ENCODE assay signal across 22 cellular contexts in the genomic region with DNA sequence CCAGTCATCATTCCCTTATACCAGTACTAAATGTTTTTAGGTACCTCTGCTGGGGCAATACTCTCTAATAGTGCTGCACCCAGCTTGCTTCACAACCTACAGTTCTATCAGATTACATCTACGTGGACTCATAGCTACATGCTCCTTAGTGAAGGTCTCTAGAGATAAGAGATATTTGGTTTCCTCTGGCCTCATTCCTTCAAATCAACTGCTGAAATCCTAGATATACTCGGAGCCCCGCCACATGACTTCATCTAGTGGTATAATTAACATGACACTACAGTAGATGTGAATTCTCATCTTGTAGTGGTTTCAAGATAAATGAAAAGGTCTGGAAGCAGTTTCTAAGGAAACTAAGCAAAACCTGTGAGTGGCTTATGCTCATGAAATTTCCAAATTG.
DNase-seq lines count a peak whose midpoint lies in the region; ATAC-seq, FAIRE-seq and TF ChIP-seq lines count a peak whose summit lies in the region.
"Had no signal": no experiment of that assay in that cellular context is flagged by ENCODE, and none has a peak within 500 bp of the region (broad histone marks: within the 10 kb centered on the region; RNA-seq: fewer than 3 reads in every experiment).

No MANE protein-coding gene starts in this region.

- H3K9me3 ChIP-seq in Caco-2 (no peaks in the 10 kb centered on the region), upper lobe of left lung (no peaks in the 10 kb centered on the region)
- H3K9me3 ChIP-seq: MG63 had no signal

- H3K27ac Mint-ChIP-seq in Caco-2 (ENCODE audit: unreplicated experiment): peak overlapping the region; percentile 34
- 0 out of 2 replicates have a peak overlapping the region, but pooled peaks have one; percentile 1 for H3K27ac Mint-ChIP-seq in WTC11

- DNase-seq in Caco-2 (no peak), WTC11 (ENCODE audit: low spot score) (no peak), iris pigment epithelial cell (ENCODE audit: low read depth) (peak; percentile 74), HTR-8/SVneo (ENCODE audit: insufficient read length, low spot score) (no peak), upper lobe of left lung (no peak)
- DNase-seq: DMS79, GM23248, KG1, MG63, NCI-H1105, NCI-H1930, NCI-H2171 treated with DMSO at 0.1 percent for 48 hours, NCI-H510A, NCI-H82 had no signal

- H3K9me3 Mint-ChIP-seq in Caco-2 (ENCODE audit: unreplicated experiment) (no peaks in the 10 kb centered on the region), WTC11 (no peaks in the 10 kb centered on the region)

- WGBS in upper lobe of left lung, 2 donors: 83 to 89% methylated on average over 3 of the region's 3 CpGs

- POLR2A ChIA-PET in Caco-2 (lab: Charles Lee): interaction anchor here (0.6 kb wide), 1 partner anchor 18 kb away, joined by 3 read pairs; no protein-coding TSS in a partner anchor
- POLR2A ChIA-PET in WTC11 (lab: Charles Lee): no interaction called here

- no peak for TF ChIP-seq POLR2A in upper lobe of left lung (IDR thresholded peaks at IDR 0.05)

- H3K36me3 ChIP-seq in ACC112 (ENCODE audit: insufficient read depth, low read length) (peaks cover 71% of the 10 kb centered on the region), Caco-2 (ENCODE audit: control insufficient read depth, insufficient read depth, low read length) (no peaks in the 10 kb centered on the region; the same call in 1 of the 2 replicates), upper lobe of left lung (peaks cover 0 to 39% (median 0%) of the 10 kb centered on the region in 4 donors)

- H2AFZ ChIP-seq in ACC112 (ENCODE audit: low read length, unreplicated experiment): no peak overlapping the region
- H2AFZ ChIP-seq: GM23248 had no signal

- intact Hi-C loops in Caco-2 (cut with micrococcal nuclease; ENCODE audit: unreplicated experiment): no loop called here

- no peak overlapping the region for H3K4me3 Mint-ChIP-seq in Caco-2 (ENCODE audit: unreplicated experiment)
- no peak overlapping the region for H3K4me3 Mint-ChIP-seq in WTC11

- FAIRE-seq in HTR-8/SVneo (lab: Jason Lieb, UNC): no peak
- FAIRE-seq: G401.6, GM12891, GM19239 had no signal

- H3K4me1 ChIP-seq in ACC112 (ENCODE audit: control insufficient read depth, insufficient read depth, low read length, unreplicated experiment) (peaks cover 26% of the 10 kb centered on the region), Caco-2 (peaks cover 11% of the 10 kb centered on the region), upper lobe of left lung (no peaks in the 10 kb centered on the region)

- no peaks in the 10 kb centered on the region for H3K27me3 ChIP-seq in ACC112 (ENCODE audit: insufficient read depth, low read length)
- no peaks in the 10 kb centered on the region for H3K27me3 ChIP-seq in Caco-2 (replicated peaks; ENCODE audit: control insufficient read depth, insufficient read depth, low read length)
- no peaks in the 10 kb centered on the region for H3K27me3 ChIP-seq in upper lobe of left lung
- H3K27me3 ChIP-seq: MG63 had no signal

- no TSS peak for BruUV-seq in Caco-2 (replicated peaks; lab: Mats Ljungman, UMichigan)

- H3K27me3 Mint-ChIP-seq in Caco-2 (ENCODE audit: insufficient read depth, unreplicated experiment) (no peaks in the 10 kb centered on the region), WTC11 (ENCODE audit: low read depth) (no peaks in the 10 kb centered on the region)

- TF ChIP-seq CTCF in Caco-2 (IDR thresholded peaks at IDR 0.05; ENCODE audit: insufficient read depth in 1 of 2, low read depth in 1 of 2, low read length in 1 of 2, severe bottlenecking in 1 of 2, unreplicated experiment in 1 of 2) (no peak), WTC11 (IDR thresholded peaks at IDR 0.05) (no peak), upper lobe of left lung (IDR thresholded peaks at IDR 0.05) (no peak)

- H3K79me2 ChIP-seq in ACC112 (ENCODE audit: control insufficient read depth, insufficient read depth, low read length, unreplicated experiment): peaks cover 10% of the 10 kb centered on the region

- H3K4me3 ChIP-seq in ACC112 (ENCODE audit: low read depth, low read length) (peak overlapping the region; percentile 46; the same call in 1 of the 2 replicates), Caco-2 (ENCODE audit: low read depth, low read length) (no peak overlapping the region), upper lobe of left lung (no peak overlapping the region)
- H3K4me3 ChIP-seq: GM23248, MG63, SK-N-MC had no signal

- ATAC-seq in WTC11 (no peak), GM19023 (IDR thresholded peaks at IDR 0.05; ENCODE audit: unreplicated experiment) (no peak), upper lobe of left lung (ENCODE audit: low FRiP score in 2 of 2) (no peak)
- ATAC-seq: Right ventricle myocardium inferior had no signal

- CTCF ChIA-PET in Caco-2 (lab: Charles Lee) (no interaction called here), WTC11 (lab: Charles Lee) (interaction anchor here (1.4 to 1.7 kb wide), 2 partner anchors 64 to 182 kb away, joined by 6 to 12 read pairs; no protein-coding TSS in a partner anchor)

- no peak for TF ChIP-seq EP300 in upper lobe of left lung (IDR thresholded peaks at IDR 0.05)

- H3K36me3 Mint-ChIP-seq in Caco-2 (ENCODE audit: insufficient read depth, unreplicated experiment) (peaks cover 97% of the 10 kb centered on the region), WTC11 (peaks cover 53% of the 10 kb centered on the region)

- H3K4me1 Mint-ChIP-seq in Caco-2 (ENCODE audit: low read depth, unreplicated experiment): peaks cover 7% of the 10 kb centered on the region
- H3K4me1 Mint-ChIP-seq in WTC11: peaks cover 33% of the 10 kb centered on the region

- H3K27ac ChIP-seq in ACC112 (ENCODE audit: low read depth, low read length): peak overlapping the region; percentile 34
- no peak overlapping the region for H3K27ac ChIP-seq in upper lobe of left lung
- H3K27ac ChIP-seq: C4-2B, GM23248, SK-N-MC had no signal

TF ChIP-seq in WTC11, 78 proteins besides CTCF, POLR2A, EP300 and RAD21 (continues in another document):
- TF ChIP-seq, protein P1, sequence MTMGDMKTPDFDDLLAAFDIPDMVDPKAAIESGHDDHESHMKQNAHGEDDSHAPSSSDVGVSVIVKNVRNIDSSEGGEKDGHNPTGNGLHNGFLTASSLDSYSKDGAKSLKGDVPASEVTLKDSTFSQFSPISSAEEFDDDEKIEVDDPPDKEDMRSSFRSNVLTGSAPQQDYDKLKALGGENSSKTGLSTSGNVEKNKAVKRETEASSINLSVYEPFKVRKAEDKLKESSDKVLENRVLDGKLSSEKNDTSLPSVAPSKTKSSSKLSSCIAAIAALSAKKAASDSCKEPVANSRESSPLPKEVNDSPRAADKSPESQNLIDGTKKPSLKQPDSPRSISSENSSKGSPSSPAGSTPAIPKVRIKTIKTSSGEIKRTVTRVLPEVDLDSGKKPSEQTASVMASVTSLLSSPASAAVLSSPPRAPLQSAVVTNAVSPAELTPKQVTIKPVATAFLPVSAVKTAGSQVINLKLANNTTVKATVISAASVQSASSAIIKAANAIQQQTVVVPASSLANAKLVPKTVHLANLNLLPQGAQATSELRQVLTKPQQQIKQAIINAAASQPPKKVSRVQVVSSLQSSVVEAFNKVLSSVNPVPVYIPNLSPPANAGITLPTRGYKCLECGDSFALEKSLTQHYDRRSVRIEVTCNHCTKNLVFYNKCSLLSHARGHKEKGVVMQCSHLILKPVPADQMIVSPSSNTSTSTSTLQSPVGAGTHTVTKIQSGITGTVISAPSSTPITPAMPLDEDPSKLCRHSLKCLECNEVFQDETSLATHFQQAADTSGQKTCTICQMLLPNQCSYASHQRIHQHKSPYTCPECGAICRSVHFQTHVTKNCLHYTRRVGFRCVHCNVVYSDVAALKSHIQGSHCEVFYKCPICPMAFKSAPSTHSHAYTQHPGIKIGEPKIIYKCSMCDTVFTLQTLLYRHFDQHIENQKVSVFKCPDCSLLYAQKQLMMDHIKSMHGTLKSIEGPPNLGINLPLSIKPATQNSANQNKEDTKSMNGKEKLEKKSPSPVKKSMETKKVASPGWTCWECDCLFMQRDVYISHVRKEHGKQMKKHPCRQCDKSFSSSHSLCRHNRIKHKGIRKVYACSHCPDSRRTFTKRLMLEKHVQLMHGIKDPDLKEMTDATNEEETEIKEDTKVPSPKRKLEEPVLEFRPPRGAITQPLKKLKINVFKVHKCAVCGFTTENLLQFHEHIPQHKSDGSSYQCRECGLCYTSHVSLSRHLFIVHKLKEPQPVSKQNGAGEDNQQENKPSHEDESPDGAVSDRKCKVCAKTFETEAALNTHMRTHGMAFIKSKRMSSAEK (CRISPR knock-in tag; IDR thresholded peaks at IDR 0.05; ENCODE audit: borderline replicate concordance): no peak
- no peak for TF ChIP-seq TCF7 (CRISPR knock-in tag; IDR thresholded peaks at IDR 0.05; ENCODE audit: low read depth)
- TF ChIP-seq ZNF671 (CRISPR knock-in tag; IDR thresholded peaks at IDR 0.05): no peak
- no peak for TF ChIP-seq ETV6 (CRISPR knock-in tag; IDR thresholded peaks at IDR 0.05)
- TF ChIP-seq ZNF121 (CRISPR knock-in tag; IDR thresholded peaks at IDR 0.05): no peak
- no peak for TF ChIP-seq NR1H2 (CRISPR knock-in tag; IDR thresholded peaks at IDR 0.05)
- no peak for TF ChIP-seq NR2C2 (CRISPR knock-in tag; IDR thresholded peaks at IDR 0.05)
- no peak for TF ChIP-seq GABPB1 (CRISPR knock-in tag; IDR thresholded peaks at IDR 0.05)
- TF ChIP-seq, protein P2, sequence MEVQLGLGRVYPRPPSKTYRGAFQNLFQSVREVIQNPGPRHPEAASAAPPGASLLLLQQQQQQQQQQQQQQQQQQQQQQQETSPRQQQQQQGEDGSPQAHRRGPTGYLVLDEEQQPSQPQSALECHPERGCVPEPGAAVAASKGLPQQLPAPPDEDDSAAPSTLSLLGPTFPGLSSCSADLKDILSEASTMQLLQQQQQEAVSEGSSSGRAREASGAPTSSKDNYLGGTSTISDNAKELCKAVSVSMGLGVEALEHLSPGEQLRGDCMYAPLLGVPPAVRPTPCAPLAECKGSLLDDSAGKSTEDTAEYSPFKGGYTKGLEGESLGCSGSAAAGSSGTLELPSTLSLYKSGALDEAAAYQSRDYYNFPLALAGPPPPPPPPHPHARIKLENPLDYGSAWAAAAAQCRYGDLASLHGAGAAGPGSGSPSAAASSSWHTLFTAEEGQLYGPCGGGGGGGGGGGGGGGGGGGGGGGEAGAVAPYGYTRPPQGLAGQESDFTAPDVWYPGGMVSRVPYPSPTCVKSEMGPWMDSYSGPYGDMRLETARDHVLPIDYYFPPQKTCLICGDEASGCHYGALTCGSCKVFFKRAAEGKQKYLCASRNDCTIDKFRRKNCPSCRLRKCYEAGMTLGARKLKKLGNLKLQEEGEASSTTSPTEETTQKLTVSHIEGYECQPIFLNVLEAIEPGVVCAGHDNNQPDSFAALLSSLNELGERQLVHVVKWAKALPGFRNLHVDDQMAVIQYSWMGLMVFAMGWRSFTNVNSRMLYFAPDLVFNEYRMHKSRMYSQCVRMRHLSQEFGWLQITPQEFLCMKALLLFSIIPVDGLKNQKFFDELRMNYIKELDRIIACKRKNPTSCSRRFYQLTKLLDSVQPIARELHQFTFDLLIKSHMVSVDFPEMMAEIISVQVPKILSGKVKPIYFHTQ (CRISPR knock-in tag; IDR thresholded peaks at IDR 0.05): no peak
- TF ChIP-seq, protein P3, sequence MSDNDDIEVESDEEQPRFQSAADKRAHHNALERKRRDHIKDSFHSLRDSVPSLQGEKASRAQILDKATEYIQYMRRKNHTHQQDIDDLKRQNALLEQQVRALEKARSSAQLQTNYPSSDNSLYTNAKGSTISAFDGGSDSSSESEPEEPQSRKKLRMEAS (CRISPR knock-in tag; IDR thresholded peaks at IDR 0.05): no peak
